1 cellular context compared by ENCODE assay signal in genomic region chr5:60492958-60493357, GRCh38.
A peak's percentile ranks its signal among the peaks of the same experiment; 100 is the strongest.
TF ChIP-seq lines count a peak whose summit lies in the region.

No MANE protein-coding gene starts in this region.

TF ChIP-seq in IMR-90, 13 proteins besides CTCF, POLR2A, EP300 and RAD21:
- TF ChIP-seq MAFK (IDR thresholded peaks at IDR 0.05; ENCODE audit: low read depth, low read length), result peak; percentile 38; the same call in 1 of the 2 replicates
- no peak for TF ChIP-seq BHLHE40 (IDR thresholded peaks at IDR 0.05; ENCODE audit: low read depth, low read length)
- TF ChIP-seq CEBPB (IDR thresholded peaks at IDR 0.05; ENCODE audit: low read depth, low read length), result no peak
- TF ChIP-seq NFE2L2 (IDR thresholded peaks at IDR 0.05; ENCODE audit: low read depth, low read length), result peak; percentile 89
- TF ChIP-seq RCOR1 (IDR thresholded peaks at IDR 0.05; ENCODE audit: insufficient replicate concordance, low read length), result no peak
